In the genomic region with DNA sequence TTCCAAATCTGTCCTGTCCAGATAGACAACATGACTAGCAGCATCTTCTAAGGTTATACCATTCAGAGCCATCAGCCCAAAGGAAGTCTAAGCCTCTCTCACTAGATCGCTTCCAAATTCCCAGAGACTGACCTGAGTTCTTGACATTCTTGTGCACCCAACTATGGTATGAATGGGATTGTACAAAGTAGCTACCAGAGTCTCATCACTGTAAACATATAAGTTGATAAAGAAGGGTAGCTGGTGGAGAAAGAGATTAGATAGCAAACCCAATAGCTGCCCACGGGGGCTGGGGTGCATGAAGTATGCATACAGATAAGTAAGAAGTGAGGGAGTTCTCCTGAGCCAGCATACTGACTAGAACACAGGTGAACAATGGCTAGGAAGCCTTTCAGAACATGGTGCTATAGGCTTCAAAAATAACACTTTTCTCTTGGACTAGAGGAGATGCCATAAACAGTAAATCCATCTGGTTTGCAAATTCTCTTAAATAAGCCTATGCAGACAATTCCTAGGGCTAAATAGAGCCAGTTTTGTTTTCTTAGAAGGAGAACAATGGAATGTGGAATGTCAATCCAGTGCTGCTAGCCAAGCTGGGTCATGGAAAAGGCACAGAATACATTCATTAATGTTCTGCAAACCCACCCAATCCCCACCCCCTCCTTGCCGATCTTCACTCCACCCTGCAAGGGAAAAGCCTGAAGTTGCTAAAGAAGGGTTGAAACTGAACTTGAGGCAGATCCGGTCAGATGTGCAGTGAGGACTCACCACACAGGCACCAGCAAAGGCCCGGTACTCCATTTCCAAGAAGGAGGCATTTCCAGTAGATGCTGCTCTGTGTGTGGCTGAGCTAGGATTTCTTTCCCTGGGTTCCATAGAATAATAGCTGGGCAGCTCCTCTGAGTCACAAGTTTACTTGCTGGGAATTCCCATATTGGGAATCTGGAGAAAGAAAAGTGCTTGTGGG, we compare ENCODE assay signal across 21 cellular contexts.
"Had no signal": no experiment of that assay in that cellular context is flagged by ENCODE, and none has a peak within 500 bp of the region (broad histone marks: within the 10 kb centered on the region; RNA-seq: fewer than 3 reads in every experiment).

No MANE protein-coding gene starts in this region.

- H3K27me3 Mint-ChIP-seq: activated CD4-positive, alpha-beta memory T cell treated with anti-CD3 and anti-CD28 coated beads, Interleukin-2, amount 10 ng/mL, durations not matched to agents 7 days and 5 days; activated naive CD8-positive, alpha-beta T cell treated with anti-CD3 and anti-CD28 coated beads, Interleukin-2, amount 10 ng/mL, durations not matched to agents 7 days and 5 days; brain had no signal

- H3K36me3 Mint-ChIP-seq: activated naive CD8-positive, alpha-beta T cell treated with anti-CD3 and anti-CD28 coated beads, Interleukin-2, amount 10 ng/mL, durations not matched to agents 7 days and 5 days; brain; natural killer cell treated with Interleukin-12 subunit alpha and Interleukin-12 subunit beta and Interleukin-15 and Interleukin-18, amount 100 ng/mL, for 72 hours had no signal

- H3K4me1 ChIP-seq: prostate gland, upper lobe of right lung had no signal

- H3K27me3 ChIP-seq: esophagus muscularis mucosa, ovary, right atrium auricular region, upper lobe of right lung had no signal

- H3K4me3 Mint-ChIP-seq: activated CD4-positive, alpha-beta memory T cell treated with anti-CD3 and anti-CD28 coated beads, Interleukin-2, amount 10 ng/mL, durations not matched to agents 7 days and 5 days; activated naive CD4-positive, alpha-beta T cell treated with anti-CD3 and anti-CD28 coated beads for 36 hours; activated naive CD8-positive, alpha-beta T cell treated with anti-CD3 and anti-CD28 coated beads, Interleukin-2, amount 10 ng/mL, durations not matched to agents 7 days and 5 days; activated T-cell treated with anti-CD3 and anti-CD28 coated beads, Interleukin-2, amount 50 U/mL, for 72 hours; brain; dendritic cell treated with granulocyte-macrophage colony-stimulating factor and Interleukin-4, amounts not matched to agents 40 ng/mL and 50 ng/mL, for 4 days; natural killer cell treated with Interleukin-12 subunit alpha and Interleukin-12 subunit beta and Interleukin-15 and Interleukin-18, amount 100 ng/mL, for 72 hours had no signal

- H3K9me3 Mint-ChIP-seq: activated CD4-positive, alpha-beta memory T cell treated with anti-CD3 and anti-CD28 coated beads, Interleukin-2, amount 10 ng/mL, durations not matched to agents 7 days and 5 days; activated naive CD4-positive, alpha-beta T cell treated with anti-CD3 and anti-CD28 coated beads for 36 hours had no signal

- H3K4me1 Mint-ChIP-seq: activated CD4-positive, alpha-beta memory T cell treated with anti-CD3 and anti-CD28 coated beads, Interleukin-2, amount 10 ng/mL, durations not matched to agents 7 days and 5 days; activated naive CD8-positive, alpha-beta T cell treated with anti-CD3 and anti-CD28 coated beads, Interleukin-2, amount 10 ng/mL, durations not matched to agents 7 days and 5 days had no signal

- H3K27ac ChIP-seq: esophagus muscularis mucosa, ovary, prostate gland, right atrium auricular region, upper lobe of right lung had no signal

- H3K4me3 ChIP-seq: esophagus muscularis mucosa, lung, ovary, prostate gland, right atrium auricular region, upper lobe of right lung had no signal

- H3K27ac Mint-ChIP-seq: activated CD4-positive, alpha-beta memory T cell treated with anti-CD3 and anti-CD28 coated beads, Interleukin-2, amount 10 ng/mL, durations not matched to agents 7 days and 5 days; activated naive CD4-positive, alpha-beta T cell treated with anti-CD3 and anti-CD28 coated beads for 36 hours; activated naive CD8-positive, alpha-beta T cell treated with anti-CD3 and anti-CD28 coated beads, Interleukin-2, amount 10 ng/mL, durations not matched to agents 7 days and 5 days; activated T-cell treated with anti-CD3 and anti-CD28 coated beads, Interleukin-2, amount 50 U/mL, for 72 hours; brain; dendritic cell treated with granulocyte-macrophage colony-stimulating factor and Interleukin-4, amounts not matched to agents 40 ng/mL and 50 ng/mL, for 4 days; natural killer cell treated with Interleukin-12 subunit alpha and Interleukin-12 subunit beta and Interleukin-15 and Interleukin-18, amount 100 ng/mL, for 72 hours had no signal

- FAIRE-seq: keratinocyte had no signal

- ATAC-seq: activated T-cell treated with anti-CD3 and anti-CD28 coated beads, Interleukin-2, amount 50 U/mL, for 72 hours; left lobe of liver; natural killer cell treated with Interleukin-12 subunit alpha and Interleukin-12 subunit beta and Interleukin-15 and Interleukin-18, amount 100 ng/mL, for 72 hours; stimulated activated naive CD8-positive, alpha-beta T cell treated with anti-CD3 and anti-CD28 coated beads, Interleukin-15, Interleukin-2, amounts not matched to agents 100 U/mL and 50 U/mL, for 24 hours; upper lobe of right lung had no signal

- H3K36me3 ChIP-seq: esophagus muscularis mucosa, ovary, prostate gland, right atrium auricular region, upper lobe of right lung had no signal

- DNase-seq: activated CD4-positive, alpha-beta memory T cell treated with anti-CD3 and anti-CD28 coated beads, Interleukin-2, amount 10 ng/mL, durations not matched to agents 7 days and 5 days; activated CD4-positive, alpha-beta T cell treated with anti-CD3 and anti-CD28 coated beads for 48 hours; activated effector memory CD4-positive, alpha-beta T cell treated with Interleukin-2 at 50 U/mL for 16 hours; activated naive CD4-positive, alpha-beta T cell treated with anti-CD3 and anti-CD28 coated beads for 36 hours; activated naive CD8-positive, alpha-beta T cell treated with anti-CD3 and anti-CD28 coated beads, Interleukin-2, amount 10 ng/mL, durations not matched to agents 7 days and 5 days; activated T-cell treated with anti-CD3 and anti-CD28 coated beads, Interleukin-2, amount 50 U/mL, for 72 hours; caudate nucleus; effector memory CD4-positive, alpha-beta T cell; ovary; stimulated activated CD4-positive, alpha-beta T cell treated with anti-CD3 and anti-CD28 coated beads, Interleukin-4, amount 100 ng/mL, for 4 hours; stimulated activated naive CD8-positive, alpha-beta T cell treated with anti-CD3 and anti-CD28 coated beads, Interleukin-15, Interleukin-2, amounts not matched to agents 100 U/mL and 50 U/mL, for 24 hours; upper lobe of right lung had no signal

- H3K9me3 ChIP-seq: ovary, prostate gland, right atrium auricular region, upper lobe of right lung had no signal
